ENCODE assay signal across 8 cellular contexts in the genomic region with DNA sequence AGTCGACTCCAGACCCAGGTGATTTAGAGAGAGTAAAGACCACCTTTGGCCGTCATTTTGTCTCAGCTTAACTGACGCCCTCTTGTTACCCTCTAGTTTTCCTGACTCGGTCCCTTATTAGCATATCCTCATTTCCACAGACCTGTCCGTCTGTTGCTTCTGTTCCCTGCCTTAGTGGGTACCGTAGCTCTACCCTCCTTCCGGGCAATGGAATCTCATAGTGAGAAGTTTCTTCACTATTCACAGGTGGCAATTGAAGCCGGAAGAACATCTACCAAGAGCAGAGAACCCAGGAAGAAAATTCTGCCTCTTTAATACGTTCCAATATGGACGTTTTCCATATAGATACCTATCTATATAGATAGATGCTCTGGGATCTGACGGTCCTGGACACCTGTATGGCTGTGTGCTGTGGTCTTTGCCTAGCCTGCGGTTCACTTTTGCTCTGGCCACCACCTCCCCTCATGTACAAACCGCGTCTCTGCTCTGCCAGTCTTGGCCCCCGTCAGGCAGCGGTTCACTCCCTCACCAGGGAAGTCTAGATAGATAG. TPM values are rescaled to one million over a fixed set of nuclear protein-coding genes. Genes with fewer than 3 reads are reported as not detected.
DNase-seq lines count a peak whose midpoint lies in the region; ATAC-seq and TF ChIP-seq lines count a peak whose summit lies in the region.

No MANE protein-coding gene starts in this region.

- H3K9me3 ChIP-seq in heart left ventricle = peaks cover 0 to 8% (median 0%) of the 10 kb centered on the region in 12 donors
- no peaks in the 10 kb centered on the region for H3K9me3 ChIP-seq in prostate gland

- peaks cover 43% of the 10 kb centered on the region for H3K36me3 Mint-ChIP-seq in activated naive CD4-positive, alpha-beta T cell treated with anti-CD3 and anti-CD28 coated beads, Interleukin-2, amount 10 ng/mL, durations not matched to agents 7 days and 5 days
- peaks cover 72% of the 10 kb centered on the region for H3K36me3 Mint-ChIP-seq in activated T-helper 17 cell treated with anti-CD3 and anti-CD28 coated beads, Interleukin-2, amount 50 U/mL, for 72 hours (ENCODE audit: low read depth)

- H3K36me3 ChIP-seq in heart left ventricle (peaks cover 0 to 36% (median 9%) of the 10 kb centered on the region in 9 donors), prostate gland (no peaks in the 10 kb centered on the region)

- intact Hi-C loops in heart left ventricle (cut with DNase I) = loop anchor here in 2 of 10 donors (5.0 to 10.0 kb wide), 2 partner anchors 127 to 136 kb away; no protein-coding TSS in a partner anchor
- intact Hi-C loops in prostate gland (cut with DNase I) = loop anchor here (10.0 kb wide), 1 partner anchor 396 kb away; no protein-coding TSS in a partner anchor

- peaks cover 48% of the 10 kb centered on the region for H3K4me1 Mint-ChIP-seq in activated naive CD4-positive, alpha-beta T cell treated with anti-CD3 and anti-CD28 coated beads, Interleukin-2, amount 10 ng/mL, durations not matched to agents 7 days and 5 days
- peaks cover 17% of the 10 kb centered on the region for H3K4me1 Mint-ChIP-seq in activated T-helper 17 cell treated with anti-CD3 and anti-CD28 coated beads, Interleukin-2, amount 50 U/mL, for 72 hours

- WGBS in heart left ventricle, 4 donors = 7 to 13% (median 11%) methylated on average over 16 of the region's 16 CpGs
- 6% methylated on average over 16 of the region's 16 CpGs for WGBS in prostate gland

- CTCF ChIA-PET in activated naive CD4-positive, alpha-beta T cell treated with anti-CD3 and anti-CD28 coated beads, Interleukin-2, amount 10 ng/mL, durations not matched to agents 7 days and 5 days (lab: Charles Lee) = no interaction called here

- H3K4me3 Mint-ChIP-seq in activated naive CD4-positive, alpha-beta T cell treated with anti-CD3 and anti-CD28 coated beads, Interleukin-2, amount 10 ng/mL, durations not matched to agents 7 days and 5 days = peak overlapping the region; percentile 99
- H3K4me3 Mint-ChIP-seq in activated T-helper 17 cell treated with anti-CD3 and anti-CD28 coated beads, Interleukin-2, amount 50 U/mL, for 72 hours = peak overlapping the region; percentile 96

- DNase-seq in activated naive CD4-positive, alpha-beta T cell treated with anti-CD3 and anti-CD28 coated beads, Interleukin-2, amount 10 ng/mL, durations not matched to agents 7 days and 5 days = peak; percentile 32
- DNase-seq in activated naive CD4-positive, alpha-beta T cell treated with Interleukin-2 at 50 U/mL for 16 hours = no peak
- peak; percentile 41 for DNase-seq in NB4 (ENCODE audit: low read depth)
- DNase-seq in heart left ventricle = no peak
- DNase-seq in prostate gland (ENCODE audit: low spot score) = peak; percentile 8
- DNase-seq in HCEC 1CT = no peak

- TF ChIP-seq CTCF in NB4 (IDR thresholded peaks at IDR 0.05; ENCODE audit: low read depth, low read length) = no peak
- no peak for TF ChIP-seq CTCF in heart left ventricle (IDR thresholded peaks at IDR 0.05)
- no peak for TF ChIP-seq CTCF in prostate gland (IDR thresholded peaks at IDR 0.05)

- peaks cover 5% of the 10 kb centered on the region for H3K27me3 Mint-ChIP-seq in activated naive CD4-positive, alpha-beta T cell treated with anti-CD3 and anti-CD28 coated beads, Interleukin-2, amount 10 ng/mL, durations not matched to agents 7 days and 5 days
- no peaks in the 10 kb centered on the region for H3K27me3 Mint-ChIP-seq in activated T-helper 17 cell treated with anti-CD3 and anti-CD28 coated beads, Interleukin-2, amount 50 U/mL, for 72 hours

- no peaks in the 10 kb centered on the region for H3K27me3 ChIP-seq in heart left ventricle
- H3K27me3 ChIP-seq in prostate gland (replicated peaks; ENCODE audit: insufficient read depth) = no peaks in the 10 kb centered on the region

- peak overlapping the region; percentile 97 for H3K27ac Mint-ChIP-seq in activated naive CD4-positive, alpha-beta T cell treated with anti-CD3 and anti-CD28 coated beads, Interleukin-2, amount 10 ng/mL, durations not matched to agents 7 days and 5 days
- H3K27ac Mint-ChIP-seq in activated T-helper 17 cell treated with anti-CD3 and anti-CD28 coated beads, Interleukin-2, amount 50 U/mL, for 72 hours = peak overlapping the region; percentile 98

- H3K9me3 Mint-ChIP-seq in activated naive CD4-positive, alpha-beta T cell treated with anti-CD3 and anti-CD28 coated beads, Interleukin-2, amount 10 ng/mL, durations not matched to agents 7 days and 5 days = peaks cover 2% of the 10 kb centered on the region
- H3K9me3 Mint-ChIP-seq in activated T-helper 17 cell treated with anti-CD3 and anti-CD28 coated beads, Interleukin-2, amount 50 U/mL, for 72 hours = no peaks in the 10 kb centered on the region

- ATAC-seq in HG02588 (IDR thresholded peaks at IDR 0.05; ENCODE audit: unreplicated experiment) (peak; percentile 17), heart left ventricle (peak; percentile 13 to 53 (median 36))
- ATAC-seq in activated T-helper 17 cell treated with anti-CD3 and anti-CD28 coated beads, Interleukin-2, amount 50 U/mL, for 72 hours (replicated peaks) = peak; percentile 35

- H3K4me3 ChIP-seq in NB4 (ENCODE audit: low read depth, low read length) = peak overlapping the region; percentile 99
- H3K4me3 ChIP-seq in heart left ventricle = peak overlapping the region; percentile 62 to 94 (median 88)
- peak overlapping the region; percentile 58 to 75 for H3K4me3 ChIP-seq in prostate gland

- H3K27ac ChIP-seq in heart left ventricle (peak overlapping the region; percentile 22 to 84 (median 76)), prostate gland (peak overlapping the region; percentile 21 to 70)

- TF ChIP-seq POLR2A in NB4 (IDR thresholded peaks at IDR 0.05; ENCODE audit: extremely low read depth, insufficient read length) (no peak), heart left ventricle (IDR thresholded peaks at IDR 0.05) (no peak), prostate gland (IDR thresholded peaks at IDR 0.05) (no peak)

- H3K4me1 ChIP-seq in heart left ventricle (peaks cover 0 to 45% (median 31%) of the 10 kb centered on the region in 12 donors), prostate gland (replicated peaks) (no peaks in the 10 kb centered on the region)

RNA-seq across cellular contexts. Expression of a gene that starts 0.7 kb away (rescaled TPM):
- 10 to 100 TPM; 25.7 to 26.9 TPM for total RNA-seq in activated T-helper 17 cell treated with anti-CD3 and anti-CD28 coated beads, Interleukin-2, amount 50 U/mL, for 72 hours
- total RNA-seq in heart left ventricle (10 to 100 TPM in 5 of 9 donors, 1 to 10 TPM in 4; 4.3 to 13.2 (median 10.3) TPM), prostate gland (10 to 100 TPM; 16.2 to 17.0 TPM)
- 1 to 10 TPM; 2.9 to 7.4 TPM for polyA plus RNA-seq in heart left ventricle

Comparison
In these comparisons a context has a peak if more than half of its experiments do, and no peak if none do; other contexts are left out.
1. DNase-seq: peak in activated naive CD4-positive, alpha-beta T cell treated with anti-CD3 and anti-CD28 coated beads, Interleukin-2, amount 10 ng/mL, durations not matched to agents 7 days and 5 days (single experiment), NB4 (single experiment) and prostate gland (single experiment); none in activated naive CD4-positive, alpha-beta T cell treated with Interleukin-2 at 50 U/mL for 16 hours (single experiment), heart left ventricle (0 of 5) and HCEC 1CT (single experiment).
2. Peak in every context shown above with its lines, with median percentiles within 50 percentile points of each other: ATAC-seq and H3K4me3 ChIP-seq.